In the genomic region with DNA sequence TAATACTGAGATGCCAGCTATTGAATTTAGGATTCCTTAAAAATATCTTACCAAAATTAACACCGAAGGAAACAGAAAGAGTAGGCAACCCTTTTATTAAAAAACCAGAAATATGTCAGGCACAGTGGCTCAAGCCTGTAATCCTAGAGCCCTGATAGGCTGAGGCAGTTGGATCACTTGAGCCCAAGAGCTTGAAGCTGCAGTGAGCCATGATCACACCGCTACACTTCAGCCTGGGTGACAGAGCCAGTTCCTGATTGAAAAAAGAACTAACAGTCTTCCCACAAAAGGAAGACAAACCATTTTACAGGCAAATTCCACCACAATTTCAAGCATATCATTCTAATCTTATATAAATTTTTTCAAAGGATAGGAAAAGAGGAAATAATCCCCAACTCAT, we compare ENCODE assay signal across 26 cellular contexts. TPM values are rescaled to one million over a fixed set of nuclear protein-coding genes. Genes with fewer than 3 reads are reported as not detected.
"Had no signal": no experiment of that assay in that cellular context is flagged by ENCODE, and none has a peak within 500 bp of the region (broad histone marks: within the 10 kb centered on the region; RNA-seq: fewer than 3 reads in every experiment).

No MANE protein-coding gene starts in this region.

- H3K9ac ChIP-seq: SK-N-SH had no signal

- DNase-seq: IMR-90, Karpas-422, KG1, MM.1S, NCI-H1092 treated with DMSO at 0.1 percent for 48 hours, NCI-H1436, NCI-H187, NCI-H2029, NCI-H2081 treated with DMSO at 0.1 percent for 48 hours, NCI-H2171, NCI-H226, NCI-H446, NCI-H510A, NCI-H524 treated with DMSO at 0.1 percent for 48 hours, NCI-H69, NCI-H774, PC-3, SHP77, SK-N-SH, SW 1271, T-cell had no signal

- FAIRE-seq: HepG2 had no signal

- H3K27ac ChIP-seq: RWPE1 had no signal

- ATAC-seq: HepG2, Panc1, PC-3, T-cell had no signal

- H3K9me3 ChIP-seq: SK-N-SH had no signal

- H3K4me2 ChIP-seq: SK-N-SH had no signal

- H3K27ac Mint-ChIP-seq: T-cell had no signal

- H3K4me3 Mint-ChIP-seq: T-cell had no signal

- H3K27me3 Mint-ChIP-seq: T-cell had no signal

RNA-seq across cellular contexts. Expression of gene SLFN12, which starts 15.6 kb away (rescaled TPM):
- total RNA-seq: PC-3 had no signal
- polyA plus RNA-seq: HepG2 had no signal

RNA-seq across cellular contexts. Expression of gene SLFN13, which starts 31.9 kb away (rescaled TPM):
- total RNA-seq: OCI-LY7, SK-MEL-5 had no signal
- polyA plus RNA-seq: HepG2 had no signal

RNA-seq across cellular contexts. Expression of gene SLFN11, which starts 43.2 kb away (rescaled TPM):
- total RNA-seq: HepG2, OCI-LY7, SK-MEL-5 had no signal
- polyA plus RNA-seq: HepG2 had no signal
